Comparison of ENCODE assay signal across 8 cellular contexts in the genomic region with DNA sequence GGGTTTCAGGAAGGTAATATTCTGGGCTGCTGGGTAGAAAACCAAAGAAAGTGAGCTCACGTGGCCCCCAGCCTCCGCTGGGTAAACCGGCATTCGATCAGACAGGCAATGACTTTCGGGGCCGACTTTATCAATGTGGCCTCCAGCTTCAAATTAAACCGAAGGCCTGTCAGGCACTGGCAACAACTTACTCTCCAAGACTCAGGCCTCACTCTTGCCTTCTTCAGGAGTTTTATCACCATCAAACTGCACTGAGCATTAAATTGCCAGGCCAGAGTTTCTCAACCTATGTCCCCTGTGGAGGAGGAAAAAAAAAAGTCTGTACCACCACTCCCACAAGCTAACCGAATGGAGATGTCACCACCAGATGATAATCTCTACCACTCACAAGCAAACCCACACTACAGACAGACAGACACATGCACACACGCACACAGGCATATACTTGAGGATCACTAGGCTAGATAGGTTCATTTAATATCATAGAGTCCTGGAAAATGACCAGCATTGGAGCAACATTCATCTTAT. TPM values are rescaled to one million over a fixed set of nuclear protein-coding genes. Genes with fewer than 3 reads are reported as not detected.
DNase-seq lines count a peak whose midpoint lies in the region; ATAC-seq and TF ChIP-seq lines count a peak whose summit lies in the region.

No MANE protein-coding gene starts in this region.

- H3K4me3 ChIP-seq in GM12864 (ENCODE audit: low read depth, low read length) = peak overlapping the region; percentile 54
- peak overlapping the region; percentile 62 to 94 for H3K4me3 ChIP-seq in duodenal mucosa (ENCODE audit: low read depth in 1 of 2, low read length in 2 of 2)
- peak overlapping the region in 1 of 2 donors; percentile 57 for H3K4me3 ChIP-seq in neuronal stem cell (ENCODE audit: low read length in 2 of 2)

- H3K36me3 ChIP-seq in duodenal mucosa (ENCODE audit: control insufficient read depth in 1 of 2, insufficient read depth in 2 of 2, low read length in 2 of 2) (no peaks in the 10 kb centered on the region), neuronal stem cell (replicated peaks in 1 of 2; ENCODE audit: control insufficient read depth in 2 of 2, insufficient read depth in 2 of 2, low read length in 2 of 2) (no peaks in the 10 kb centered on the region)

- ATAC-seq in GM19035 (IDR thresholded peaks at IDR 0.05; ENCODE audit: unreplicated experiment) = no peak
- ATAC-seq in GM21825 (IDR thresholded peaks at IDR 0.05; ENCODE audit: unreplicated experiment) = no peak

- no peaks in the 10 kb centered on the region for H3K79me1 ChIP-seq in neuronal stem cell (ENCODE audit: low read depth, low read length)

- no peak for TF ChIP-seq CTCF in GM12864 (IDR thresholded peaks at IDR 0.05; ENCODE audit: low read depth, low read length, missing control alignments)

- peaks cover 26 to 27% of the 10 kb centered on the region in 2 donors for H3K4me1 ChIP-seq in duodenal mucosa (ENCODE audit: control insufficient read depth in 1 of 2, insufficient read depth in 2 of 2, low read length in 2 of 2)
- H3K4me1 ChIP-seq in neuronal stem cell (ENCODE audit: control insufficient read depth in 2 of 2, insufficient read depth in 1 of 2, low read depth in 1 of 2, low read length in 2 of 2) = peaks cover 6 to 11% of the 10 kb centered on the region in 2 donors

- H3K9ac ChIP-seq in duodenal mucosa (ENCODE audit: low read depth in 1 of 2, low read length in 2 of 2) = peak overlapping the region; percentile 71 to 75
- no peak overlapping the region for H3K9ac ChIP-seq in neuronal stem cell (ENCODE audit: low read depth, low read length, poor library complexity)

- H3K4ac ChIP-seq in neuronal stem cell (ENCODE audit: low read length) = no peak overlapping the region

- H3K9me3 ChIP-seq in duodenal mucosa (ENCODE audit: control insufficient read depth in 1 of 2, low read length in 2 of 2) = no peaks in the 10 kb centered on the region
- H3K9me3 ChIP-seq in neuronal stem cell (replicated peaks in 1 of 2; ENCODE audit: control insufficient read depth in 2 of 2, insufficient read depth in 1 of 2, low read depth in 1 of 2, low read length in 2 of 2) = no peaks in the 10 kb centered on the region

- WGBS in neuronal stem cell (ENCODE audit: extremely low coverage in 2 of 2, insufficient read length in 2 of 2, insufficient replicate concordance in 1 of 2), 2 donors = no CpG with 5 or more reads among the region's 9 CpGs

- no peak overlapping the region for H2BK120ac ChIP-seq in neuronal stem cell (ENCODE audit: low read depth, low read length)

- H3K18ac ChIP-seq in neuronal stem cell (ENCODE audit: low read length) = no peak overlapping the region

- H2BK12ac ChIP-seq in neuronal stem cell (ENCODE audit: low read length) = no peak overlapping the region

- H2BK15ac ChIP-seq in neuronal stem cell (ENCODE audit: low read length) = no peak overlapping the region

- H3K27me3 ChIP-seq in duodenal mucosa (ENCODE audit: control insufficient read depth in 1 of 2, insufficient read depth in 2 of 2, low read length in 2 of 2) (no peaks in the 10 kb centered on the region), neuronal stem cell (ENCODE audit: control insufficient read depth in 3 of 3, insufficient read depth in 3 of 3, low read depth in 1 of 3, low read length in 3 of 3) (peaks cover 0 to 26% (median 6%) of the 10 kb centered on the region in 3 experiments)

- DNase-seq in GM12864 (ENCODE audit: low read depth) (no peak), OCI-M1 (lab: John Stamatoyannopoulos, UW) (peak; percentile 95), neuronal stem cell (ENCODE audit: low spot score) (no peak), A172 (ENCODE audit: low spot score) (no peak), NCI-H1436 treated with DMSO at 0.1 percent for 48 hours (lab: John Stamatoyannopoulos, UW) (no peak)

- peak overlapping the region; percentile 97 for H2AFZ ChIP-seq in neuronal stem cell (ENCODE audit: low read length)

- no peak overlapping the region for H2AK5ac ChIP-seq in neuronal stem cell (ENCODE audit: low read depth, low read length)

- no peak overlapping the region for H3K14ac ChIP-seq in neuronal stem cell (ENCODE audit: low read length)

- H4K8ac ChIP-seq in neuronal stem cell (ENCODE audit: low read depth, low read length) = no peak overlapping the region

- peak overlapping the region; percentile 99 for H3K4me2 ChIP-seq in neuronal stem cell (ENCODE audit: insufficient read depth, low read length, poor library complexity, severe bottlenecking)

- H3K27ac ChIP-seq in duodenal mucosa (ENCODE audit: low read depth, low read length) (peak overlapping the region; percentile 84), neuronal stem cell (replicated peaks; ENCODE audit: low read length) (no peak overlapping the region)

- H3K23ac ChIP-seq in neuronal stem cell (ENCODE audit: low read depth, low read length, poor library complexity) = no peak overlapping the region

- H2BK5ac ChIP-seq in neuronal stem cell (ENCODE audit: low read length) = no peak overlapping the region

- H4K91ac ChIP-seq in neuronal stem cell (ENCODE audit: low read depth, low read length, poor library complexity) = no peak overlapping the region

RNA-seq across cellular contexts. Expression of a gene that starts 1.1 kb away (rescaled TPM):
- 1.5 TPM for polyA plus RNA-seq in neuronal stem cell (2013, experiment 1 of 2)
- polyA plus RNA-seq in neuronal stem cell (2013, experiment 2 of 2) = 1.7 TPM
- total RNA-seq in A172 (2014; rRNA removed; shearing (Covaris generic)) = 6.2 and 10.3 TPM in 2 replicates
